In the genomic region with DNA sequence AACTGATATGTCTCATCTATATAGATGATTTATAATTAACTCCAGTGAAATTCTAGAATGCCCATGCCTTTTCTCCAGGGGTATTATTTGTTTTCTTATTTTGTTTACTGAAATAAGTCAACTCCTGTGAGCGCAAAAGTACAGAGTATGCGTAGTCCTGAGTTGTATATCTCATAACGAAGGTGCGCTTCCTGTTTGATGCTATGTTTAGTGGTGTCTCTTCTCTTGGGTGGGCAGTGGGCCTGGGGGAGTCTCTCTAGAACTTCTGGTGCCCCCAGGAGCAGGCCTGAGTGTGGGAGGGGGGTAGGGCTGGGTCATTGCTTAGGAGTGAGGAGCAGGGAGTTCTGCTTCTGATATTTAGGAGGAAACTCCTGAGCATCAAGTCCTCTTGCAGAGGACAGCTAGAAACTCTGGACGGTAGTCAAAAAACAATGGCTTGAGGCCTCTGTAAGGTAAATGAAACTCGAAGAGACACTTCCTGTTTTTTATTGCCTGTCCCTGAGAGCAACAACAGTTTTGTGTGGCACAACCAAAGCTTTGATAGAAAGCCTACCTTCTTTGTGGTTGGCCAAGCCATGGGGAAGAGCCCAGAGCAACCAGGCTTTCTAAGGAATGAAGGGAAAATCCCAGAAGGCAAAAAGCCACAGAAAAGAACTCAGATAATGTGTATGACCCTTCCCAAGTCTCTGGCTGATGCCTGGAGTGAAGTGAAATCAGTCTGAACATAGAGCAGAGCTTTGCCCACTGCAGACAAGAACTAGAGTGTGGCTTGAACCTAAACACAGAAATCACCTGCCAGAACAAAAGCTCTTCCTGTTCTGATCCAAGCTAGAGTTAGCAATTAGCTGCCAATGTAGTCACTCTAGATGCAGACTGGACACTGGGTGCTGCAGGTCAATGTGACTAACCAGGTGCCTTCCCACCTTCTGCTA, we compare ENCODE assay signal across 9 cellular contexts. TPM values are rescaled to one million over a fixed set of nuclear protein-coding genes. Genes with fewer than 3 reads are reported as not detected.
DNase-seq lines count a peak whose midpoint lies in the region; ATAC-seq and TF ChIP-seq lines count a peak whose summit lies in the region.
"Had no signal": no experiment of that assay in that cellular context is flagged by ENCODE, and none has a peak within 500 bp of the region (broad histone marks: within the 10 kb centered on the region; RNA-seq: fewer than 3 reads in every experiment).

No MANE protein-coding gene starts in this region.

- no peaks in the 10 kb centered on the region for H3K9me2 ChIP-seq in Karpas-422 (replicated peaks; ENCODE audit: insufficient read depth, low read length)

- H4K20me1 ChIP-seq in Karpas-422 (ENCODE audit: insufficient read depth, low read depth, low read length) = no peaks in the 10 kb centered on the region

- H3K4me3 Mint-ChIP-seq in effector memory CD8-positive, alpha-beta T cell = peak overlapping the region; percentile 28 to 64
- H3K4me3 Mint-ChIP-seq: mesothelial cell of epicardium had no signal

- H2AFZ ChIP-seq in Karpas-422 (ENCODE audit: low read length) = peak overlapping the region; percentile 19; the same call in 1 of the 2 replicates

- peaks cover 0 to 2% of the 10 kb centered on the region in 2 donors for H3K9me3 Mint-ChIP-seq in effector memory CD8-positive, alpha-beta T cell

- no peaks in the 10 kb centered on the region for H3K27me3 ChIP-seq in Karpas-422 (ENCODE audit: low read length)
- H3K27me3 ChIP-seq in WERI-Rb-1 (ENCODE audit: insufficient read depth, low read depth, severe bottlenecking) = peaks cover 23% of the 10 kb centered on the region
- no peaks in the 10 kb centered on the region for H3K27me3 ChIP-seq in colonic mucosa

- peaks cover 13% of the 10 kb centered on the region for H3K4me1 ChIP-seq in Karpas-422 (ENCODE audit: low read length)
- no peaks in the 10 kb centered on the region for H3K4me1 ChIP-seq in colonic mucosa

- peak; percentile 52 for ATAC-seq in GM18511 (IDR thresholded peaks at IDR 0.05; ENCODE audit: unreplicated experiment)
- peak; percentile 42 for ATAC-seq in GM21526 (IDR thresholded peaks at IDR 0.05; ENCODE audit: low FRiP score, unreplicated experiment)
- no peak for ATAC-seq in effector memory CD8-positive, alpha-beta T cell (replicated peaks)
- no peak for ATAC-seq in GM18873 (IDR thresholded peaks at IDR 0.05; ENCODE audit: low FRiP score, unreplicated experiment)

- H3K79me2 ChIP-seq in Karpas-422 (ENCODE audit: low read length) = no peaks in the 10 kb centered on the region

- H3K4me2 ChIP-seq in Karpas-422 (ENCODE audit: low read depth, low read length, poor library complexity, severe bottlenecking) = no peak overlapping the region

- H3K4me3 ChIP-seq in Karpas-422 (ENCODE audit: low read length) (no peak overlapping the region), WERI-Rb-1 (ENCODE audit: low read depth, low read length) (no peak overlapping the region), colonic mucosa (no peak overlapping the region)

- H3K27ac ChIP-seq in Karpas-422 (ENCODE audit: low read length) (no peak overlapping the region), WERI-Rb-1 (no peak overlapping the region), colonic mucosa (no peak overlapping the region)

- no peaks in the 10 kb centered on the region for H3K36me3 ChIP-seq in Karpas-422 (ENCODE audit: insufficient read depth, low read length)
- no peaks in the 10 kb centered on the region for H3K36me3 ChIP-seq in WERI-Rb-1
- no peaks in the 10 kb centered on the region for H3K36me3 ChIP-seq in colonic mucosa

- peak overlapping the region; percentile 11 to 80 for H3K27ac Mint-ChIP-seq in effector memory CD8-positive, alpha-beta T cell
- H3K27ac Mint-ChIP-seq: mesothelial cell of epicardium had no signal

- intact Hi-C loops in colonic mucosa (cut with DNase I) = no loop called here

- peaks cover 12% of the 10 kb centered on the region for H3K36me3 Mint-ChIP-seq in effector memory CD8-positive, alpha-beta T cell (ENCODE audit: insufficient read depth)

- H3K9ac ChIP-seq in Karpas-422 (ENCODE audit: low read length) = no peak overlapping the region
- H3K9ac ChIP-seq in colonic mucosa (ENCODE audit: low read depth in 2 of 2, low read length in 2 of 2) = no peak overlapping the region

- no peak for DNase-seq in Karpas-422
- no peak for DNase-seq in effector memory CD8-positive, alpha-beta T cell
- DNase-seq in WERI-Rb-1 = no peak
- no peak for DNase-seq in colonic mucosa
- no peak for DNase-seq in DMS53 treated with DMSO at 0.1 percent for 48 hours (lab: John Stamatoyannopoulos, UW; ENCODE audit: unreplicated experiment)

- H3K4me1 Mint-ChIP-seq in effector memory CD8-positive, alpha-beta T cell (ENCODE audit: low read depth in 2 of 2) = peaks cover 37 to 52% of the 10 kb centered on the region in 2 donors
- H3K4me1 Mint-ChIP-seq: mesothelial cell of epicardium had no signal

- H3K9me3 ChIP-seq in Karpas-422 (ENCODE audit: low read length) (no peaks in the 10 kb centered on the region), WERI-Rb-1 (ENCODE audit: severe bottlenecking) (no peaks in the 10 kb centered on the region), colonic mucosa (no peaks in the 10 kb centered on the region)

- no peaks in the 10 kb centered on the region for H3K27me3 Mint-ChIP-seq in effector memory CD8-positive, alpha-beta T cell

- TF ChIP-seq CTCF in WERI-Rb-1 (IDR thresholded peaks at IDR 0.05; ENCODE audit: low read depth, low read length) = no peak
- TF ChIP-seq CTCF in colonic mucosa (IDR thresholded peaks at IDR 0.05) = no peak

RNA-seq across cellular contexts. Expression of a gene that starts 8.5 kb away (rescaled TPM):
- total RNA-seq in Karpas-422 (2014; rRNA removed; shearing (Covaris generic); ENCODE audit: low replicate concordance) = 17.0 and 17.5 TPM in 2 replicates
- 10 to 100 TPM; 13.2 to 14.4 TPM for total RNA-seq in colonic mucosa

Comparison
In these comparisons a context has a peak if more than half of its experiments do, and no peak if none do; other contexts are left out.
1. ATAC-seq: peak in GM18511 (single experiment) and GM21526 (single experiment); none in effector memory CD8-positive, alpha-beta T cell (single experiment) and GM18873 (single experiment).